Comparison of ENCODE assay signal across 15 cellular contexts in genomic region chr11:46367916-46368267, GRCh38. TPM values are rescaled to one million over a fixed set of nuclear protein-coding genes. Genes with fewer than 3 reads are reported as not detected.
DNase-seq lines count a peak whose midpoint lies in the region; ATAC-seq and TF ChIP-seq lines count a peak whose summit lies in the region.
"Had no signal": no experiment of that assay in that cellular context is flagged by ENCODE, and none has a peak within 500 bp of the region (broad histone marks: within the 10 kb centered on the region; RNA-seq: fewer than 3 reads in every experiment).

No MANE protein-coding gene starts in this region.

- peak overlapping the region; percentile 80 for H3K27ac Mint-ChIP-seq in activated naive CD4-positive, alpha-beta T cell treated with anti-CD3 and anti-CD28 coated beads for 36 hours
- H3K27ac Mint-ChIP-seq: stimulated activated naive CD8-positive, alpha-beta T cell treated with anti-CD3 and anti-CD28 coated beads, Interleukin-15, Interleukin-2, amounts not matched to agents 100 ng/mL and 50 ng/mL, for 24 hours had no signal

- no peak for DNase-seq in activated naive CD4-positive, alpha-beta T cell treated with anti-CD3 and anti-CD28 coated beads for 36 hours
- no peak for DNase-seq in activated naive CD4-positive, alpha-beta T cell treated with Interleukin-2 at 50 U/mL for 16 hours
- DNase-seq in dorsolateral prefrontal cortex (no peak), spleen (peak; percentile 73), WERI-Rb-1 (no peak)
- DNase-seq: MG63, trophoblast cell had no signal

- H3K36me3 Mint-ChIP-seq in activated naive CD4-positive, alpha-beta T cell treated with anti-CD3 and anti-CD28 coated beads for 36 hours (ENCODE audit: low read depth) = peaks cover 14% of the 10 kb centered on the region

- ATAC-seq in GM19455 (IDR thresholded peaks at IDR 0.05; ENCODE audit: unreplicated experiment) = no peak
- ATAC-seq in HG03520 (IDR thresholded peaks at IDR 0.05; ENCODE audit: unreplicated experiment) = no peak

- H3K27me3 ChIP-seq in dorsolateral prefrontal cortex (no peaks in the 10 kb centered on the region), spleen (replicated peaks in 1 of 7) (no peaks in the 10 kb centered on the region), WERI-Rb-1 (ENCODE audit: insufficient read depth, low read depth, severe bottlenecking) (no peaks in the 10 kb centered on the region)
- H3K27me3 ChIP-seq: left lung, MG63, sigmoid colon had no signal

- no peaks in the 10 kb centered on the region for H3K9me3 Mint-ChIP-seq in activated naive CD4-positive, alpha-beta T cell treated with anti-CD3 and anti-CD28 coated beads for 36 hours
- H3K9me3 Mint-ChIP-seq: effector memory CD8-positive, alpha-beta T cell; stimulated activated naive CD8-positive, alpha-beta T cell treated with anti-CD3 and anti-CD28 coated beads, Interleukin-15, Interleukin-2, amounts not matched to agents 100 ng/mL and 50 ng/mL, for 24 hours had no signal

- no peaks in the 10 kb centered on the region for H3K27me3 Mint-ChIP-seq in activated naive CD4-positive, alpha-beta T cell treated with anti-CD3 and anti-CD28 coated beads for 36 hours (ENCODE audit: low read depth)
- H3K27me3 Mint-ChIP-seq: effector memory CD8-positive, alpha-beta T cell; stimulated activated naive CD8-positive, alpha-beta T cell treated with anti-CD3 and anti-CD28 coated beads, Interleukin-15, Interleukin-2, amounts not matched to agents 100 ng/mL and 50 ng/mL, for 24 hours had no signal

- H3K9me3 ChIP-seq in spleen (no peaks in the 10 kb centered on the region), WERI-Rb-1 (ENCODE audit: severe bottlenecking) (no peaks in the 10 kb centered on the region)
- H3K9me3 ChIP-seq: left lung, MG63, sigmoid colon had no signal

- WGBS in spleen, 5 donors = 71 to 80% (median 77%) methylated on average over 7 to 12 of the region's 12 CpGs

- CTCF ChIA-PET in activated naive CD4-positive, alpha-beta T cell treated with anti-CD3 and anti-CD28 coated beads for 36 hours (lab: Charles Lee) = interaction anchor here (0.9 to 15.3 kb wide), 9 partner anchors 9 to 129 kb away, joined by 3 to 368 read pairs (median 8); partner anchors contain the start of gene DGKZ

- no peak for TF ChIP-seq POLR2A in spleen (IDR thresholded peaks at IDR 0.05)

- H3K4me3 Mint-ChIP-seq in activated naive CD4-positive, alpha-beta T cell treated with anti-CD3 and anti-CD28 coated beads for 36 hours = no peak overlapping the region
- H3K4me3 Mint-ChIP-seq: stimulated activated naive CD8-positive, alpha-beta T cell treated with anti-CD3 and anti-CD28 coated beads, Interleukin-15, Interleukin-2, amounts not matched to agents 100 ng/mL and 50 ng/mL, for 24 hours had no signal

- H3K36me3 ChIP-seq in spleen (peaks cover 0 to 92% (median 50%) of the 10 kb centered on the region in 6 donors), WERI-Rb-1 (peaks cover 43% of the 10 kb centered on the region)

- TF ChIP-seq CTCF in LNCAP (IDR thresholded peaks at IDR 0.05) (peak; percentile 48), dorsolateral prefrontal cortex (IDR thresholded peaks at IDR 0.05 in 54 of 56, conservative IDR thresholded peaks at IDR 0.05 in 2 of 56; ENCODE audit: low read depth in 1 of 56, partially characterized antibody in 56 of 56) (peak in 22 of 56 donors; percentile 1 to 60 (median 8)), spleen (IDR thresholded peaks at IDR 0.05 in 8 of 11, conservative IDR thresholded peaks at IDR 0.05 in 3 of 11) (peak in 5 of 11 experiments; percentile 17 to 65 (median 44)), WERI-Rb-1 (IDR thresholded peaks at IDR 0.05; ENCODE audit: low read depth, low read length) (no peak)

- H3K4me1 ChIP-seq in spleen = peaks cover 22 to 74% (median 47%) of the 10 kb centered on the region in 6 donors

- intact Hi-C loops in activated naive CD4-positive, alpha-beta T cell treated with anti-CD3 and anti-CD28 coated beads for 36 hours (cut with micrococcal nuclease) = loop anchor here (1.0 kb wide), 4 partner anchors 16 to 170 kb away; no protein-coding TSS in a partner anchor
- intact Hi-C loops in dorsolateral prefrontal cortex (cut with DNase I) = loop anchor here in 1 of 2 donors (1.0 to 5.0 kb wide), 3 partner anchors 15 to 131 kb away; partner anchors contain the start of gene DGKZ
- intact Hi-C loops in spleen (cut with DNase I; ENCODE audit: low total_unique reads) = no loop called here

- peak overlapping the region in 21 of 59 donors; percentile 1 to 65 (median 23) for H3K4me3 ChIP-seq in dorsolateral prefrontal cortex
- peak overlapping the region in 1 of 8 donors; percentile 4 for H3K4me3 ChIP-seq in spleen
- H3K4me3 ChIP-seq in WERI-Rb-1 (ENCODE audit: low read depth, low read length) = no peak overlapping the region
- H3K4me3 ChIP-seq: left lung, MG63, sigmoid colon had no signal

- H3K4me1 Mint-ChIP-seq in activated naive CD4-positive, alpha-beta T cell treated with anti-CD3 and anti-CD28 coated beads for 36 hours (ENCODE audit: low read depth) = peaks cover 24% of the 10 kb centered on the region

- peak overlapping the region in 51 of 59 donors; percentile 9 to 99 (median 97) for H3K27ac ChIP-seq in dorsolateral prefrontal cortex
- H3K27ac ChIP-seq in spleen = peak overlapping the region in 3 of 8 donors; percentile 43 to 61 (median 59)
- H3K27ac ChIP-seq in WERI-Rb-1 = no peak overlapping the region
- H3K27ac ChIP-seq: left lung had no signal

RNA-seq across cellular contexts. Expression of gene MDK, which starts 13.6 kb away (rescaled TPM):
- total RNA-seq in activated naive CD4-positive, alpha-beta T cell treated with anti-CD3 and anti-CD28 coated beads for 36 hours = 1 to 10 TPM; 2.9 to 4.6 TPM
- total RNA-seq in dorsolateral prefrontal cortex = 10 to 100 TPM in 95 of 120 experiments, 1 to 10 TPM in 25; 4.6 to 45.3 (median 12.9) TPM
- total RNA-seq in spleen = 10 to 100 TPM; 22.6 to 52.8 (median 36.8) TPM
- 10 to 100 TPM; 16.2 to 26.6 (median 22.3) TPM for polyA plus RNA-seq in spleen

RNA-seq across cellular contexts. Expression of gene DGKZ, which starts 20.6 kb away (rescaled TPM):
- total RNA-seq in activated naive CD4-positive, alpha-beta T cell treated with anti-CD3 and anti-CD28 coated beads for 36 hours = 10 to 100 TPM; 82.9 to 89.2 TPM
- 100 to 1,000 TPM; 142 to 475 (median 319) TPM for total RNA-seq in dorsolateral prefrontal cortex
- total RNA-seq in spleen = 100 to 1,000 TPM in 5 of 7 donors, 10 to 100 TPM in 2; 86.0 to 136 (median 106) TPM
- polyA plus RNA-seq in spleen = 10 to 100 TPM; 44.2 to 89.0 (median 60.9) TPM

RNA-seq across cellular contexts. Expression of gene CHRM4, which starts 23.7 kb away (rescaled TPM):
- total RNA-seq in activated naive CD4-positive, alpha-beta T cell treated with anti-CD3 and anti-CD28 coated beads for 36 hours = not detected
- 10 to 100 TPM in 56 of 120 experiments, 1 to 10 TPM in 64; 2.7 to 25.0 (median 9.7) TPM for total RNA-seq in dorsolateral prefrontal cortex
- 10 to 100 TPM in 3 of 7 donors, 1 to 10 TPM in 4; 2.3 to 34.1 (median 8.5) TPM for total RNA-seq in spleen
- 1 to 10 TPM in 1 of 3 donors, under 1 TPM in 2; 0.06 to 2.0 (median 0.20) TPM for polyA plus RNA-seq in spleen
- total RNA-seq: A673, left lung had no signal
